ENCODE assay signal across 8 cellular contexts in genomic region chr6:10412165-10412947, GRCh38. TPM values are rescaled to one million over a fixed set of nuclear protein-coding genes. Genes with fewer than 3 reads are reported as not detected.
DNase-seq lines count a peak whose midpoint lies in the region; ATAC-seq and TF ChIP-seq lines count a peak whose summit lies in the region.

No MANE protein-coding gene starts in this region.

- peaks cover 12% of the 10 kb centered on the region for H3K36me3 Mint-ChIP-seq in activated T-helper 1 cell treated with anti-CD3 and anti-CD28 coated beads, Interleukin-12 subunit alpha, Interleukin-12 subunit beta, Interleukin-2, Interleukin-4 antibody, amounts not matched to agents 30 ng/mL and 10 ng/mL and 1 ng/mL, durations not matched to agents 14 hours and 24 hours and 36 hours (ENCODE audit: low read depth)
- H3K36me3 Mint-ChIP-seq in glutamatergic neuron (ENCODE audit: unreplicated experiment) (peaks cover 5% of the 10 kb centered on the region), progenitor cell of endocrine pancreas (ENCODE audit: insufficient read depth) (no peaks in the 10 kb centered on the region)

- H3K27me3 Mint-ChIP-seq in activated T-helper 1 cell treated with anti-CD3 and anti-CD28 coated beads, Interleukin-12 subunit alpha, Interleukin-12 subunit beta, Interleukin-2, Interleukin-4 antibody, amounts not matched to agents 30 ng/mL and 10 ng/mL and 1 ng/mL, durations not matched to agents 14 hours and 24 hours and 36 hours (ENCODE audit: insufficient read depth), result peaks cover 91% of the 10 kb centered on the region
- H3K27me3 Mint-ChIP-seq in glutamatergic neuron (ENCODE audit: unreplicated experiment) (peaks cover 49% of the 10 kb centered on the region), progenitor cell of endocrine pancreas (peaks cover 95% of the 10 kb centered on the region)

- H3K4me1 Mint-ChIP-seq in activated T-helper 1 cell treated with anti-CD3 and anti-CD28 coated beads, Interleukin-12 subunit alpha, Interleukin-12 subunit beta, Interleukin-2, Interleukin-4 antibody, amounts not matched to agents 30 ng/mL and 10 ng/mL and 1 ng/mL, durations not matched to agents 14 hours and 24 hours and 36 hours (ENCODE audit: low read depth), result peaks cover 42% of the 10 kb centered on the region
- H3K4me1 Mint-ChIP-seq in glutamatergic neuron (ENCODE audit: low read depth, unreplicated experiment) (peaks cover 21% of the 10 kb centered on the region), progenitor cell of endocrine pancreas (ENCODE audit: low read depth) (peaks cover 26% of the 10 kb centered on the region)

- intact Hi-C loops in activated T-helper 1 cell treated with anti-CD3 and anti-CD28 coated beads, Interleukin-12 subunit alpha, Interleukin-12 subunit beta, Interleukin-2, Interleukin-4 antibody, amounts not matched to agents 30 ng/mL and 10 ng/mL and 1 ng/mL, durations not matched to agents 14 hours and 24 hours and 36 hours (cut with micrococcal nuclease), result loop anchor here (1.0 to 2.0 kb wide), 2 partner anchors 8 to 28 kb away; no protein-coding TSS in a partner anchor

- peak overlapping the region; percentile 80 for H3K4me3 Mint-ChIP-seq in activated T-helper 1 cell treated with anti-CD3 and anti-CD28 coated beads, Interleukin-12 subunit alpha, Interleukin-12 subunit beta, Interleukin-2, Interleukin-4 antibody, amounts not matched to agents 30 ng/mL and 10 ng/mL and 1 ng/mL, durations not matched to agents 14 hours and 24 hours and 36 hours
- H3K4me3 Mint-ChIP-seq in glutamatergic neuron (ENCODE audit: unreplicated experiment), result peak overlapping the region; percentile 83
- peak overlapping the region; percentile 66 for H3K4me3 Mint-ChIP-seq in progenitor cell of endocrine pancreas (ENCODE audit: low read depth)

- peak overlapping the region; percentile 42 for H3K27ac Mint-ChIP-seq in activated T-helper 1 cell treated with anti-CD3 and anti-CD28 coated beads, Interleukin-12 subunit alpha, Interleukin-12 subunit beta, Interleukin-2, Interleukin-4 antibody, amounts not matched to agents 30 ng/mL and 10 ng/mL and 1 ng/mL, durations not matched to agents 14 hours and 24 hours and 36 hours
- H3K27ac Mint-ChIP-seq in glutamatergic neuron (ENCODE audit: unreplicated experiment), result no peak overlapping the region
- peak overlapping the region; percentile 81 for H3K27ac Mint-ChIP-seq in progenitor cell of endocrine pancreas

- peaks cover 27% of the 10 kb centered on the region for H3K9me3 Mint-ChIP-seq in activated T-helper 1 cell treated with anti-CD3 and anti-CD28 coated beads, Interleukin-12 subunit alpha, Interleukin-12 subunit beta, Interleukin-2, Interleukin-4 antibody, amounts not matched to agents 30 ng/mL and 10 ng/mL and 1 ng/mL, durations not matched to agents 14 hours and 24 hours and 36 hours
- H3K9me3 Mint-ChIP-seq in glutamatergic neuron (ENCODE audit: unreplicated experiment) (peaks cover 21% of the 10 kb centered on the region), progenitor cell of endocrine pancreas (ENCODE audit: low read depth) (no peaks in the 10 kb centered on the region)

- peak; percentile 53 for ATAC-seq in GM18505 (IDR thresholded peaks at IDR 0.05; ENCODE audit: unreplicated experiment)
- peak; percentile 52 for ATAC-seq in HG02973 (IDR thresholded peaks at IDR 0.05; ENCODE audit: unreplicated experiment)

- peak; percentile 81 to 87 for DNase-seq in AML-193 (lab: John Stamatoyannopoulos, UW)
- peak; percentile 96 for DNase-seq in NCI-H226
- peak; percentile 38 for DNase-seq in activated T-helper 1 cell treated with anti-CD3 and anti-CD28 coated beads, Interleukin-12 subunit alpha, Interleukin-12 subunit beta, Interleukin-2, Interleukin-4 antibody, amounts not matched to agents 30 ng/mL and 10 ng/mL and 1 ng/mL, durations not matched to agents 14 hours and 24 hours and 36 hours (ENCODE audit: low spot score)
- DNase-seq in glutamatergic neuron, result peak; percentile 58
- no peak for DNase-seq in progenitor cell of endocrine pancreas (ENCODE audit: low spot score, unreplicated experiment)
- no peak for DNase-seq in HuH-7.5 (ENCODE audit: low spot score)

- TF ChIP-seq CTCF in glutamatergic neuron (IDR thresholded peaks at IDR 0.05; ENCODE audit: partially characterized antibody, unreplicated experiment), result no peak
- no peak for TF ChIP-seq CTCF in progenitor cell of endocrine pancreas (IDR thresholded peaks at IDR 0.05; ENCODE audit: unreplicated experiment)

- TF ChIP-seq POLR2A in GM18505 (IDR thresholded peaks at IDR 0.05; ENCODE audit: borderline replicate concordance, extremely low read depth, insufficient read depth, insufficient read length), result peak; percentile 18

RNA-seq across cellular contexts. Expression of gene TFAP2A, which starts 2.5 kb away (rescaled TPM):
- total RNA-seq in activated T-helper 1 cell treated with anti-CD3 and anti-CD28 coated beads, Interleukin-12 subunit alpha, Interleukin-12 subunit beta, Interleukin-2, Interleukin-4 antibody, amounts not matched to agents 30 ng/mL and 10 ng/mL and 1 ng/mL, durations not matched to agents 14 hours and 24 hours and 36 hours, result not detected in 2 replicates
- total RNA-seq in glutamatergic neuron (ENCODE audit: unreplicated experiment) (0.32 TPM), progenitor cell of endocrine pancreas (4.7 and 10.0 TPM in 2 replicates)

Comparison
In these comparisons a context has a peak if more than half of its experiments do, and no peak if none do; other contexts are left out.
1. DNase-seq: peak in AML-193 (2 of 2), NCI-H226 (single experiment), activated T-helper 1 cell treated with anti-CD3 and anti-CD28 coated beads, Interleukin-12 subunit alpha, Interleukin-12 subunit beta, Interleukin-2, Interleukin-4 antibody, amounts not matched to agents 30 ng/mL and 10 ng/mL and 1 ng/mL, durations not matched to agents 14 hours and 24 hours and 36 hours (single experiment) and glutamatergic neuron (single experiment); none in progenitor cell of endocrine pancreas (single experiment) and HuH-7.5 (single experiment).
2. Peak in every context shown above with its lines, with median percentiles within 50 percentile points of each other: H3K4me3 Mint-ChIP-seq.